Comparison of ENCODE assay signal across 8 cellular contexts in the genomic region with DNA sequence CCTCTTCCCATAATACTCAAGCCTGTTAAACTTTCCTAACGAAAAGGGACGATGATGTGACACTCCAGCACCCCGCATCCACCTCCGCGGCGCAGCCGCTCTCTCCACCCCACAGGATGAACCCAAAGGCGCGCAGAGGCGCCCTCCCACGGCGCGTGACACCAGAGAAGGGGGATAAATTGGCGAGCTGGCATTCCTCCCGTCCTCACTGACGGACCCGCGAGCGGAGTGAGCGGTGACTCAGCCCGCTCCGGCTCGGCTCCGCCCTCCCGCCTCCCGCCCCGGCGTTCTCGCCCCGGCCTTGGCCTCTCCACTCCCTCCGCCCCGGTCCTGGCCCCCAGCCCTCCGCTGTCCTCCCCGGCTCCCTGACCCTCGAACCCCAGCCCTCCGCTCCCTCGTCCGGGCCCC. TPM values are rescaled to one million over a fixed set of nuclear protein-coding genes. Genes with fewer than 3 reads are reported as not detected.
DNase-seq lines count a peak whose midpoint lies in the region; ATAC-seq and TF ChIP-seq lines count a peak whose summit lies in the region.

No MANE protein-coding gene starts in this region.

- H3K4me3 ChIP-seq in PC-9 = peak overlapping the region; percentile 94
- H3K4me3 ChIP-seq in fibroblast of pulmonary artery (replicated peaks; ENCODE audit: low read depth, low read length) = peak overlapping the region; percentile 92

- peak overlapping the region; percentile 87 for H3K4me2 ChIP-seq in PC-9

- H3K9me2 ChIP-seq in PC-9 (ENCODE audit: insufficient read depth) = no peaks in the 10 kb centered on the region

- no peaks in the 10 kb centered on the region for H3K27me3 Mint-ChIP-seq in activated T-helper 2 cell treated with anti-CD3 and anti-CD28 coated beads, Interferon-gamma antibody, Interleukin-2, Interleukin-4, amounts not matched to agents 10 μg/mL and 5 μg/mL and 100 μg/mL, durations not matched to agents 14 hours and 24 hours and 36 hours (ENCODE audit: low read depth)
- H3K27me3 Mint-ChIP-seq in nephron progenitor cell (ENCODE audit: low read depth, poor library complexity) = peaks cover 16% of the 10 kb centered on the region
- no peaks in the 10 kb centered on the region for H3K27me3 Mint-ChIP-seq in stimulated activated naive CD8-positive, alpha-beta T cell treated with anti-CD3 and anti-CD28 coated beads, Interleukin-15, Interleukin-2, amounts not matched to agents 100 ng/mL and 50 ng/mL, for 24 hours

- TF ChIP-seq CTCF in PC-9 (conservative IDR thresholded peaks at IDR 0.05) (peak; percentile 25; the same call in 1 of the 2 replicates), fibroblast of pulmonary artery (IDR thresholded peaks at IDR 0.05; ENCODE audit: low read length, missing control alignments) (no peak), nephron progenitor cell (IDR thresholded peaks at IDR 0.05) (no peak)

- H3K79me2 ChIP-seq in PC-9 (ENCODE audit: low read depth) = peaks cover 59% of the 10 kb centered on the region

- peaks cover 22% of the 10 kb centered on the region for H3F3A ChIP-seq in PC-9 (ENCODE audit: insufficient read depth, low read depth)

- DNase-seq in D341Med (ENCODE audit: low spot score) = peak; percentile 86
- peak; percentile 89 for DNase-seq in HT-29 (ENCODE audit: low spot score)
- DNase-seq in PC-9 = peak; percentile 69 to 77
- DNase-seq in activated T-helper 2 cell treated with anti-CD3 and anti-CD28 coated beads, Interferon-gamma antibody, Interleukin-2, Interleukin-4, amounts not matched to agents 10 μg/mL and 5 μg/mL and 100 μg/mL, durations not matched to agents 14 hours and 24 hours and 36 hours (ENCODE audit: low spot score) = peak; percentile 56
- peak; percentile 85 for DNase-seq in fibroblast of pulmonary artery (ENCODE audit: low read depth)
- DNase-seq in nephron progenitor cell = peak; percentile 84

- H3K4me1 ChIP-seq in PC-9 (replicated peaks; ENCODE audit: insufficient read depth) = peaks cover 17% of the 10 kb centered on the region

- CTCF ChIA-PET in PC-9 (lab: Charles Lee) = no interaction called here

- ATAC-seq in GM19468 (IDR thresholded peaks at IDR 0.05; ENCODE audit: extremely low read depth, unreplicated experiment) = peak; percentile 40

- H2AFZ ChIP-seq in PC-9 = peak overlapping the region; percentile 91

- H3K36me3 ChIP-seq in PC-9 (ENCODE audit: low read depth) = no peaks in the 10 kb centered on the region

- no peaks in the 10 kb centered on the region for H3K9me3 ChIP-seq in PC-9 (ENCODE audit: insufficient read depth, low read depth)

- POLR2A ChIA-PET in PC-9 (lab: Charles Lee; ENCODE audit: unreplicated experiment) = interaction anchor here (0.5 to 0.7 kb wide), 2 partner anchors 48 to 682 kb away, joined by 4 to 23 read pairs; no protein-coding TSS in a partner anchor

- H3K27me3 ChIP-seq in PC-9 (ENCODE audit: insufficient read depth, low read depth) = no peaks in the 10 kb centered on the region

- H3K9me3 Mint-ChIP-seq in activated T-helper 2 cell treated with anti-CD3 and anti-CD28 coated beads, Interferon-gamma antibody, Interleukin-2, Interleukin-4, amounts not matched to agents 10 μg/mL and 5 μg/mL and 100 μg/mL, durations not matched to agents 14 hours and 24 hours and 36 hours = no peaks in the 10 kb centered on the region
- H3K9me3 Mint-ChIP-seq in nephron progenitor cell = peaks cover 16% of the 10 kb centered on the region
- no peaks in the 10 kb centered on the region for H3K9me3 Mint-ChIP-seq in stimulated activated naive CD8-positive, alpha-beta T cell treated with anti-CD3 and anti-CD28 coated beads, Interleukin-15, Interleukin-2, amounts not matched to agents 100 ng/mL and 50 ng/mL, for 24 hours

- H4K20me1 ChIP-seq in PC-9 (ENCODE audit: insufficient read depth) = peaks cover 9% of the 10 kb centered on the region

- H3K36me3 Mint-ChIP-seq in activated T-helper 2 cell treated with anti-CD3 and anti-CD28 coated beads, Interferon-gamma antibody, Interleukin-2, Interleukin-4, amounts not matched to agents 10 μg/mL and 5 μg/mL and 100 μg/mL, durations not matched to agents 14 hours and 24 hours and 36 hours (ENCODE audit: low read depth) = peaks cover 27% of the 10 kb centered on the region
- H3K36me3 Mint-ChIP-seq in nephron progenitor cell (ENCODE audit: low read depth) = peaks cover 31% of the 10 kb centered on the region
- H3K36me3 Mint-ChIP-seq in stimulated activated naive CD8-positive, alpha-beta T cell treated with anti-CD3 and anti-CD28 coated beads, Interleukin-15, Interleukin-2, amounts not matched to agents 100 ng/mL and 50 ng/mL, for 24 hours (ENCODE audit: low read depth) = peaks cover 5% of the 10 kb centered on the region

- H3K27ac Mint-ChIP-seq in activated T-helper 2 cell treated with anti-CD3 and anti-CD28 coated beads, Interferon-gamma antibody, Interleukin-2, Interleukin-4, amounts not matched to agents 10 μg/mL and 5 μg/mL and 100 μg/mL, durations not matched to agents 14 hours and 24 hours and 36 hours = peak overlapping the region; percentile 93
- peak overlapping the region; percentile 95 for H3K27ac Mint-ChIP-seq in nephron progenitor cell
- H3K27ac Mint-ChIP-seq in stimulated activated naive CD8-positive, alpha-beta T cell treated with anti-CD3 and anti-CD28 coated beads, Interleukin-15, Interleukin-2, amounts not matched to agents 100 ng/mL and 50 ng/mL, for 24 hours = peak overlapping the region; percentile 96

- intact Hi-C loops in PC-9 (cut with micrococcal nuclease; ENCODE audit: unreplicated experiment) = no loop called here
- intact Hi-C loops in activated T-helper 2 cell treated with anti-CD3 and anti-CD28 coated beads, Interferon-gamma antibody, Interleukin-2, Interleukin-4, amounts not matched to agents 10 μg/mL and 5 μg/mL and 100 μg/mL, durations not matched to agents 14 hours and 24 hours and 36 hours (cut with micrococcal nuclease) = loop anchor here (2.0 kb wide), 1 partner anchor 15 kb away; no protein-coding TSS in a partner anchor

- H3K27ac ChIP-seq in PC-9 = peak overlapping the region; percentile 88

- peak overlapping the region; percentile 98 for H3K4me3 Mint-ChIP-seq in activated T-helper 2 cell treated with anti-CD3 and anti-CD28 coated beads, Interferon-gamma antibody, Interleukin-2, Interleukin-4, amounts not matched to agents 10 μg/mL and 5 μg/mL and 100 μg/mL, durations not matched to agents 14 hours and 24 hours and 36 hours (ENCODE audit: low read depth)
- H3K4me3 Mint-ChIP-seq in nephron progenitor cell = peak overlapping the region; percentile 98
- H3K4me3 Mint-ChIP-seq in stimulated activated naive CD8-positive, alpha-beta T cell treated with anti-CD3 and anti-CD28 coated beads, Interleukin-15, Interleukin-2, amounts not matched to agents 100 ng/mL and 50 ng/mL, for 24 hours = peak overlapping the region; percentile 95

- peaks cover 28% of the 10 kb centered on the region for H3K4me1 Mint-ChIP-seq in activated T-helper 2 cell treated with anti-CD3 and anti-CD28 coated beads, Interferon-gamma antibody, Interleukin-2, Interleukin-4, amounts not matched to agents 10 μg/mL and 5 μg/mL and 100 μg/mL, durations not matched to agents 14 hours and 24 hours and 36 hours (ENCODE audit: low read depth)
- peaks cover 31% of the 10 kb centered on the region for H3K4me1 Mint-ChIP-seq in nephron progenitor cell
- H3K4me1 Mint-ChIP-seq in stimulated activated naive CD8-positive, alpha-beta T cell treated with anti-CD3 and anti-CD28 coated beads, Interleukin-15, Interleukin-2, amounts not matched to agents 100 ng/mL and 50 ng/mL, for 24 hours (ENCODE audit: low read depth) = peaks cover 44% of the 10 kb centered on the region

- no TSS peak for BruUV-seq in PC-9 (replicated peaks; lab: Mats Ljungman, UMichigan)

RNA-seq across cellular contexts. Expression of a gene that starts 0.6 kb away (rescaled TPM):
- 42.4 and 42.6 TPM in 2 replicates for total RNA-seq in HT-29 (2014; rRNA removed; shearing (Covaris generic))
- 35.1 and 47.4 TPM in 2 replicates for total RNA-seq in PC-9 (2021)
- total RNA-seq in activated T-helper 2 cell treated with anti-CD3 and anti-CD28 coated beads, Interferon-gamma antibody, Interleukin-2, Interleukin-4, amounts not matched to agents 10 μg/mL and 5 μg/mL and 100 μg/mL, durations not matched to agents 14 hours and 24 hours and 36 hours = 63.0 and 66.4 TPM in 2 replicates

Comparison
In these comparisons a context has a peak if more than half of its experiments do, and no peak if none do; other contexts are left out.
1. Peak in every context shown above with its lines: DNase-seq, ATAC-seq, H3K4me3 ChIP-seq and H3K27ac ChIP-seq.